In the genomic region with DNA sequence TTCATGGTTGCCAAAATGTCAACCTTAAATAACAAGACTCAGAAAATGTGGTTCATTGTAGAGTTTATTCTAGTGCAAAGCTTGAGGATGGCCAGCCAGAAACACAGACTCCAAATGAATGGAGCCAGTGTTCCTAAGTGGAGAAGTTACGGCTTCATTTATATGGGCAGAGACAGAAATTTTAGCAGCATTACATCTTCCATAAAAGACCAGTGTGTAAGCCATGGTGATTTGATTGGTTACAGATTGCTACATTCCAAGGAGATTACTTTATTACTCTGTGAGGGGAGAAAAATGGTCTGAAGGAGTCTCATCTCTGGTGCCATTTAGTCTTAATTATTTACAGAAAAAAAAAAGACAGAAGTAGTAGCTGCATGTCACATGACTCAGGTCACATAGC, we compare ENCODE assay signal across 21 cellular contexts.
DNase-seq lines count a peak whose midpoint lies in the region; ATAC-seq and TF ChIP-seq lines count a peak whose summit lies in the region.
"Had no signal": no experiment of that assay in that cellular context is flagged by ENCODE, and none has a peak within 500 bp of the region (broad histone marks: within the 10 kb centered on the region; RNA-seq: fewer than 3 reads in every experiment).

No MANE protein-coding gene starts in this region.

- no peak for TF ChIP-seq CTCF in A673 (conservative IDR thresholded peaks at IDR 0.05; ENCODE audit: low read depth, low read length)

- intact Hi-C loops in A673 (cut with micrococcal nuclease; ENCODE audit: unreplicated experiment) = no loop called here

- BruUV-seq in A673 (replicated peaks; lab: Mats Ljungman, UMichigan) = no TSS peak

- no peaks in the 10 kb centered on the region for H3K9me3 ChIP-seq in A673 (ENCODE audit: low read depth, low read length, poor library complexity, severe bottlenecking)
- H3K9me3 ChIP-seq in adipocyte (ENCODE audit: control insufficient read depth, low read length) = no peaks in the 10 kb centered on the region
- H3K9me3 ChIP-seq in effector memory CD4-positive, alpha-beta T cell (ENCODE audit: control insufficient read depth, low read length) = no peaks in the 10 kb centered on the region
- H3K9me3 ChIP-seq: esophagus muscularis mucosa, lower lobe of right lung, Peyer's patch, SJSA1 had no signal

- DNase-seq in A673 (ENCODE audit: low spot score) (peak; percentile 21), GM04503 (ENCODE audit: low read depth) (peak; percentile 71), adipocyte (ENCODE audit: low read depth) (peak; percentile 38), kidney glomerular epithelial cell (lab: John Stamatoyannopoulos, UW) (peak; percentile 89), NCI-H1105 treated with DMSO at 0.1 percent for 48 hours (lab: John Stamatoyannopoulos, UW) (no peak)
- DNase-seq in effector memory CD4-positive, alpha-beta T cell = no peak
- DNase-seq: activated CD4-positive, alpha-beta T cell treated with anti-CD3 and anti-CD28 coated beads for 48 hours; activated naive CD4-positive, alpha-beta T cell treated with Interleukin-2 at 50 U/mL for 16 hours; activated T-cell treated with anti-CD3 and anti-CD28 coated beads, Interleukin-2, amount 50 U/mL, for 72 hours; C1 segment of cervical spinal cord; effector CD8-positive, alpha-beta T cell; islet precursor cell; KG1; lower lobe of right lung; NCI-H187 treated with DMSO at 0.1 percent for 48 hours; NCI-H526 treated with DMSO at 0.1 percent for 48 hours; Peyer's patch had no signal

- no peaks in the 10 kb centered on the region for H3K4me1 ChIP-seq in A673 (ENCODE audit: insufficient read depth, low read length, poor library complexity, severe bottlenecking)
- H3K4me1 ChIP-seq in adipocyte (ENCODE audit: control insufficient read depth, insufficient read depth, low read length) = no peaks in the 10 kb centered on the region
- no peaks in the 10 kb centered on the region for H3K4me1 ChIP-seq in effector memory CD4-positive, alpha-beta T cell (ENCODE audit: control insufficient read depth, insufficient read depth, low read length, poor library complexity, severe bottlenecking)
- H3K4me1 ChIP-seq: esophagus muscularis mucosa, lower lobe of right lung, Peyer's patch had no signal

- H3K36me3 ChIP-seq in A673 (ENCODE audit: insufficient read depth, low read length, poor library complexity, severe bottlenecking) (no peaks in the 10 kb centered on the region), adipocyte (ENCODE audit: control insufficient read depth, insufficient read depth, low read length, severe bottlenecking) (no peaks in the 10 kb centered on the region)
- H3K36me3 ChIP-seq in effector memory CD4-positive, alpha-beta T cell (ENCODE audit: control insufficient read depth, insufficient read depth, low read length) = no peaks in the 10 kb centered on the region
- H3K36me3 ChIP-seq: esophagus muscularis mucosa, lower lobe of right lung, Peyer's patch, SJSA1 had no signal

- H3K4me3 ChIP-seq in A673 (ENCODE audit: low read depth, low read length, poor library complexity, severe bottlenecking) = no peak overlapping the region
- no peak overlapping the region for H3K4me3 ChIP-seq in adipocyte (ENCODE audit: low read length)
- H3K4me3 ChIP-seq in effector memory CD4-positive, alpha-beta T cell (ENCODE audit: insufficient read depth, low read depth, low read length, poor library complexity, severe bottlenecking) = no peak overlapping the region
- H3K4me3 ChIP-seq: esophagus muscularis mucosa, lower lobe of right lung, Peyer's patch, SJSA1 had no signal

- POLR2A ChIA-PET in A673 (lab: Charles Lee; ENCODE audit: low non-redundant PET) = no interaction called here

- no peak overlapping the region for H3K27ac ChIP-seq in A673 (ENCODE audit: low read depth, low read length, poor library complexity, severe bottlenecking)
- no peak overlapping the region for H3K27ac ChIP-seq in effector memory CD4-positive, alpha-beta T cell (ENCODE audit: insufficient read depth, low read length, poor library complexity, severe bottlenecking)
- H3K27ac ChIP-seq: lower lobe of right lung, Peyer's patch, SJSA1 had no signal

- H3K27me3 ChIP-seq in A673 (replicated peaks; ENCODE audit: insufficient read depth, low read depth, low read length, poor library complexity) (no peaks in the 10 kb centered on the region), adipocyte (replicated peaks; ENCODE audit: control insufficient read depth, insufficient read depth, low read length) (no peaks in the 10 kb centered on the region)
- no peaks in the 10 kb centered on the region for H3K27me3 ChIP-seq in effector memory CD4-positive, alpha-beta T cell (replicated peaks; ENCODE audit: control insufficient read depth, insufficient read depth, low read length, poor library complexity, severe bottlenecking)
- H3K27me3 ChIP-seq: esophagus muscularis mucosa, Peyer's patch had no signal

- CTCF ChIA-PET in A673 (lab: Charles Lee) = interaction anchor here (0.6 kb wide), 1 partner anchor 499 kb away, joined by 3 read pairs; no protein-coding TSS in a partner anchor

- no peak overlapping the region for H3K9ac ChIP-seq in adipocyte (ENCODE audit: low read length)

- ATAC-seq in GM21381 (IDR thresholded peaks at IDR 0.05; ENCODE audit: unreplicated experiment) = no peak
- no peak for ATAC-seq in HG03039 (IDR thresholded peaks at IDR 0.05; ENCODE audit: unreplicated experiment)
- ATAC-seq: activated T-cell treated with anti-CD3 and anti-CD28 coated beads, Interleukin-2, amount 50 U/mL, for 72 hours; lower lobe of right lung had no signal

Comparison
In these comparisons a context has a peak if more than half of its experiments do, and no peak if none do; other contexts are left out.
1. DNase-seq: peak in A673 (single experiment), GM04503 (single experiment), adipocyte (single experiment) and kidney glomerular epithelial cell (single experiment); none in NCI-H1105 treated with DMSO at 0.1 percent for 48 hours (single experiment) and effector memory CD4-positive, alpha-beta T cell (0 of 3).